In genomic region chr7:51679358-51679757, GRCh38 we compare ENCODE assay signal across 25 cellular contexts.
DNase-seq lines count a peak whose midpoint lies in the region; ATAC-seq, FAIRE-seq and TF ChIP-seq lines count a peak whose summit lies in the region.
"Had no signal": no experiment of that assay in that cellular context is flagged by ENCODE, and none has a peak within 500 bp of the region (broad histone marks: within the 10 kb centered on the region; RNA-seq: fewer than 3 reads in every experiment).

No MANE protein-coding gene starts in this region.

- H4K8ac ChIP-seq in H1 (ENCODE audit: extremely low read depth, insufficient read depth, low read length) = no peak overlapping the region

- H3K27me3 ChIP-seq in HepG2 (ENCODE audit: control insufficient read depth in 1 of 2, insufficient read depth in 2 of 2, low read length in 2 of 2) (no peaks in the 10 kb centered on the region), right lobe of liver (no peaks in the 10 kb centered on the region), H1 (replicated peaks in 1 of 4; ENCODE audit: control insufficient read depth in 3 of 4, extremely low read depth in 1 of 4, insufficient read depth in 3 of 4, low read length in 3 of 4) (no peaks in the 10 kb centered on the region)
- H3K27me3 ChIP-seq: BLaER1 treated with 17β-estradiol and CSF1 and Interleukin-3, amounts not matched to agents 10 nM and 100 nM had no signal

- no peak overlapping the region for H2BK20ac ChIP-seq in H1 (ENCODE audit: low read length)

- no peaks in the 10 kb centered on the region for H3K9me3 Mint-ChIP-seq in neural crest cell

- no peak overlapping the region; the same call in 1 of the 2 replicates for H2AK5ac ChIP-seq in H1 (ENCODE audit: low read depth, low read length)

- TF ChIP-seq EP300 in HepG2 (IDR thresholded peaks at IDR 0.05; ENCODE audit: low read depth in 2 of 2, low read length in 2 of 2) (no peak), HepG2 (CRISPR knock-in tag; IDR thresholded peaks at IDR 0.05; ENCODE audit: borderline replicate concordance) (no peak), H1 (IDR thresholded peaks at IDR 0.05; ENCODE audit: borderline replicate concordance in 1 of 2, low read depth in 2 of 2, low read length in 2 of 2) (no peak)

- no peaks in the 10 kb centered on the region for H3K79me1 ChIP-seq in H1 (ENCODE audit: low read depth, low read length)

- no peaks in the 10 kb centered on the region for H3K36me3 ChIP-seq in HepG2 (replicated peaks in 1 of 2; ENCODE audit: control insufficient read depth in 1 of 2, insufficient read depth in 2 of 2, low read length in 2 of 2)
- H3K36me3 ChIP-seq in right lobe of liver = no peaks in the 10 kb centered on the region
- H3K36me3 ChIP-seq in H1 (ENCODE audit: control insufficient read depth in 2 of 4, insufficient read depth in 4 of 4, low read length in 3 of 4) = no peaks in the 10 kb centered on the region
- H3K36me3 ChIP-seq: BLaER1 treated with 17β-estradiol and CSF1 and Interleukin-3, amounts not matched to agents 10 nM and 100 nM had no signal

- intact Hi-C loops in HepG2 (cut with micrococcal nuclease; ENCODE audit: unreplicated experiment) (no loop called here), right lobe of liver (cut with DNase I) (no loop called here)

- TF ChIP-seq RAD21 in HepG2 (CRISPR knock-in tag; IDR thresholded peaks at IDR 0.05) (no peak), H1 (IDR thresholded peaks at IDR 0.05 in 1 of 2, conservative IDR thresholded peaks at IDR 0.05 in 1 of 2; ENCODE audit: low read depth in 2 of 2, low read length in 2 of 2) (no peak)

- H3K4ac ChIP-seq in H1 (replicated peaks; ENCODE audit: insufficient read length, low read depth, low read length) = no peak overlapping the region

- H2BK12ac ChIP-seq in H1 (ENCODE audit: low read depth, low read length) = no peak overlapping the region

- H3K4me1 Mint-ChIP-seq in neural crest cell = no peaks in the 10 kb centered on the region
- H3K4me1 Mint-ChIP-seq: B cell had no signal

- no peak overlapping the region for H2BK120ac ChIP-seq in H1 (replicated peaks; ENCODE audit: low read depth, low read length)

- H3K4me3 Mint-ChIP-seq in neural crest cell = no peak overlapping the region
- H3K4me3 Mint-ChIP-seq: B cell; CD4-positive, alpha-beta T cell; CD8-positive, alpha-beta T cell had no signal

- H3K4me3 ChIP-seq in HepG2 (replicated peaks in 1 of 3; ENCODE audit: insufficient read depth in 1 of 3, low read depth in 2 of 3, low read length in 3 of 3) = no peak overlapping the region
- H3K4me3 ChIP-seq in right lobe of liver = no peak overlapping the region
- no peak overlapping the region for H3K4me3 ChIP-seq in H1 (ENCODE audit: extremely low read depth in 1 of 4, insufficient read depth in 2 of 4, low read depth in 3 of 4, low read length in 4 of 4)
- H3K4me3 ChIP-seq: A549; BLaER1 treated with 17β-estradiol and CSF1 and Interleukin-3, amounts not matched to agents 10 nM and 100 nM had no signal

- H3K27me3 Mint-ChIP-seq in neural crest cell (ENCODE audit: low read depth) = peaks cover 4% of the 10 kb centered on the region
- H3K27me3 Mint-ChIP-seq: B cell; CD4-positive, alpha-beta T cell had no signal

- TF ChIP-seq CTCF in HepG2 (CRISPR knock-in tag; IDR thresholded peaks at IDR 0.05) (no peak), right lobe of liver (IDR thresholded peaks at IDR 0.05) (no peak), H1 (IDR thresholded peaks at IDR 0.05; ENCODE audit: control extremely low read depth in 1 of 3, insufficient read depth in 1 of 3, low read depth in 1 of 3, low read length in 3 of 3) (no peak), neural crest cell (conservative IDR thresholded peaks at IDR 0.05) (no peak)

- H3K9me3 ChIP-seq in HepG2 (ENCODE audit: low read length) (no peaks in the 10 kb centered on the region), right lobe of liver (no peaks in the 10 kb centered on the region), H1 (ENCODE audit: insufficient read depth in 2 of 2, low read depth in 1 of 2, low read length in 1 of 2) (no peaks in the 10 kb centered on the region)
- H3K9me3 ChIP-seq: A549, Caco-2 had no signal

- H3K23me2 ChIP-seq in H1 (ENCODE audit: low read depth, low read length) = no peaks in the 10 kb centered on the region; the same call in 1 of the 2 replicates

- H3K18ac ChIP-seq in H1 (ENCODE audit: extremely low read depth, low read length) = no peak overlapping the region

- TF ChIP-seq POLR2A in HepG2 (IDR thresholded peaks at IDR 0.05; ENCODE audit: insufficient read depth in 1 of 2, low read depth in 2 of 2, low read length in 2 of 2) (no peak), right lobe of liver (IDR thresholded peaks at IDR 0.05) (no peak), H1 (IDR thresholded peaks at IDR 0.05; ENCODE audit: control extremely low read depth in 1 of 2, low read depth in 2 of 2, low read length in 2 of 2) (no peak)

- H3K56ac ChIP-seq in H1 (replicated peaks; ENCODE audit: insufficient read length, low read depth, low read length) = no peak overlapping the region

- DNase-seq in HepG2 (ENCODE audit: low spot score) (no peak), right lobe of liver (no peak), H1 (ENCODE audit: low read depth in 1 of 2, low spot score in 2 of 2) (no peak), neural crest cell (ENCODE audit: low read depth, low spot score) (no peak), SIG-M5 treated with dmso at 0.1 percent for 504 hours (lab: John Stamatoyannopoulos, UW; ENCODE audit: unreplicated experiment) (no peak)
- DNase-seq: AML-193; Caco-2; Calu3; CD4-positive, alpha-beta T cell; CD8-positive, alpha-beta T cell; DMS 273 treated with DMSO at 0.1 percent for 48 hours; DMS153; DMS53; DMS79; DND-41; GF-D8 had no signal

- H3K9ac ChIP-seq in HepG2 (ENCODE audit: insufficient read depth, low read depth, low read length) (no peak overlapping the region), H1 (replicated peaks in 1 of 4; ENCODE audit: extremely low read depth in 1 of 4, low read depth in 3 of 4, low read length in 3 of 4) (no peak overlapping the region)
- H3K9ac ChIP-seq: BLaER1 treated with 17β-estradiol and CSF1 and Interleukin-3, amounts not matched to agents 10 nM and 100 nM had no signal

- no peak overlapping the region for H4K5ac ChIP-seq in H1 (ENCODE audit: insufficient read length, low read depth, low read length)

- H2AFZ ChIP-seq in HepG2 (ENCODE audit: low read length) (no peak overlapping the region), H1 (ENCODE audit: low read length) (no peak overlapping the region)

- H4K91ac ChIP-seq in H1 (replicated peaks; ENCODE audit: insufficient read length, low read length) = no peak overlapping the region

- peak overlapping the region; percentile 3 for H3K27ac Mint-ChIP-seq in neural crest cell (ENCODE audit: unreplicated experiment)
- H3K27ac Mint-ChIP-seq: B cell; CD4-positive, alpha-beta T cell; CD8-positive, alpha-beta T cell had no signal

- no peak for FAIRE-seq in HepG2 (lab: Jason Lieb, UNC)
- no peak for FAIRE-seq in H1 (lab: Jason Lieb, UNC)
- FAIRE-seq: A549, G401.6, GM12891, GM18507 had no signal

- ATAC-seq in HepG2 = no peak
- ATAC-seq in right lobe of liver = no peak
- no peak for ATAC-seq in GM21825 (IDR thresholded peaks at IDR 0.05; ENCODE audit: unreplicated experiment)
- ATAC-seq: A549; CD8-positive, alpha-beta T cell had no signal

- H3K36me3 Mint-ChIP-seq in neural crest cell (ENCODE audit: low read depth) = no peaks in the 10 kb centered on the region
- H3K36me3 Mint-ChIP-seq: CD8-positive, alpha-beta T cell had no signal

- H3K14ac ChIP-seq in H1 (ENCODE audit: insufficient read length) = no peak overlapping the region

- no peak overlapping the region for H2BK5ac ChIP-seq in H1 (ENCODE audit: low read depth, low read length)

- in situ Hi-C loops in HepG2 (cut with HindIII; ENCODE audit: extremely low pct_ligation_motif_present, low pct_unique_long_range_greater_than_20kb) = no loop called here

- H3K79me2 ChIP-seq in HepG2 (ENCODE audit: insufficient read depth, low read length) = no peaks in the 10 kb centered on the region
- no peaks in the 10 kb centered on the region for H3K79me2 ChIP-seq in H1 (ENCODE audit: control insufficient read depth in 1 of 2, insufficient read depth in 2 of 2, low read length in 2 of 2)

- peaks cover 9% of the 10 kb centered on the region; the same call in 1 of the 2 replicates for H3K4me1 ChIP-seq in HepG2 (ENCODE audit: insufficient read depth, low read length)
- H3K4me1 ChIP-seq in right lobe of liver = no peaks in the 10 kb centered on the region
- H3K4me1 ChIP-seq in H1 (replicated peaks in 1 of 4; ENCODE audit: control insufficient read depth in 3 of 4, insufficient read depth in 4 of 4, low read length in 3 of 4) = no peaks in the 10 kb centered on the region
- H3K4me1 ChIP-seq: A549; BLaER1 treated with 17β-estradiol and CSF1 and Interleukin-3, amounts not matched to agents 10 nM and 100 nM; Caco-2 had no signal

- POLR2A ChIA-PET in HepG2 (lab: Yijun Ruan, JAX) (no interaction called here), H1 (lab: Charles Lee; ENCODE audit: partially characterized antibody) (no interaction called here)

- no peak overlapping the region for H3K23ac ChIP-seq in H1 (ENCODE audit: insufficient read length)

- H2BK15ac ChIP-seq in H1 (ENCODE audit: low read length) = no peak overlapping the region

- H3K27ac ChIP-seq in HepG2 (ENCODE audit: extremely low read length, insufficient read depth, low read length) (no peak overlapping the region), right lobe of liver (no peak overlapping the region), H1 (ENCODE audit: low read depth, low read length) (no peak overlapping the region)
- H3K27ac ChIP-seq: 22Rv1; A549; BLaER1 treated with 17β-estradiol and CSF1 and Interleukin-3, amounts not matched to agents 10 nM and 100 nM; C4-2B had no signal

- WGBS in HepG2 (ENCODE audit: low lambda C conversion rate) = 15% methylated on average over 9 of the region's 9 CpGs
- 54% methylated on average over 9 of the region's 9 CpGs for WGBS in right lobe of liver (ENCODE audit: insufficient coverage, low coverage, low lambda C conversion rate, missing lambda C conversion rate)
- WGBS in H1 (ENCODE audit: extremely low coverage in 1 of 2, insufficient coverage in 1 of 2, insufficient read length in 1 of 2, insufficient replicate concordance in 2 of 2, low coverage in 1 of 2, low lambda C conversion rate in 2 of 2, missing lambda C conversion rate in 1 of 2), 2 experiments = 91% methylated on average over 9 of the region's 9 CpGs; no CpG with 5 or more reads in 1 of the 2 experiments

- H3K4me2 ChIP-seq in HepG2 (ENCODE audit: low read depth, low read length) (no peak overlapping the region), H1 (ENCODE audit: insufficient read depth in 1 of 2, low read depth in 2 of 2, low read length in 2 of 2) (no peak overlapping the region)
- H3K4me2 ChIP-seq: A549; BLaER1 treated with 17β-estradiol and CSF1 and Interleukin-3, amounts not matched to agents 10 nM and 100 nM had no signal

- BruUV-seq in HepG2 (replicated peaks; lab: Mats Ljungman, UMichigan) = no TSS peak

- CTCF ChIA-PET in HepG2 (lab: Yijun Ruan, JAX; ENCODE audit: low intra/inter-chr PET ratio, low total read pairs) = no interaction called here
- CTCF ChIA-PET in H1 (lab: Charles Lee; ENCODE audit: partially characterized antibody) = interaction anchor here (0.7 kb wide), 1 partner anchor 1153 kb away, joined by 3 read pairs; no protein-coding TSS in a partner anchor

- H4K20me1 ChIP-seq in HepG2 (ENCODE audit: insufficient read depth, low read length) = no peaks in the 10 kb centered on the region
- no peaks in the 10 kb centered on the region for H4K20me1 ChIP-seq in H1 (replicated peaks in 1 of 2; ENCODE audit: control insufficient read depth in 1 of 2, insufficient read depth in 2 of 2, low read length in 2 of 2)
- H4K20me1 ChIP-seq: BLaER1 treated with 17β-estradiol and CSF1 and Interleukin-3, amounts not matched to agents 10 nM and 100 nM had no signal
